ENCODE assay signal across 13 cellular contexts in genomic region chrY:25047233-25047632, GRCh38. TPM values are rescaled to one million over a fixed set of nuclear protein-coding genes. Genes with fewer than 3 reads are reported as not detected.
DNase-seq lines count a peak whose midpoint lies in the region; ATAC-seq and TF ChIP-seq lines count a peak whose summit lies in the region.
"Not testable (repeated sequence)": the region's sequence is repeated elsewhere in the genome, so short reads cannot be mapped to it uniquely, and the experiment has no call there.
"Had no signal": no experiment of that assay in that cellular context is flagged by ENCODE, and none has a peak within 500 bp of the region (broad histone marks: within the 10 kb centered on the region; RNA-seq: fewer than 3 reads in every experiment).

No MANE protein-coding gene starts in this region.

- not testable (repeated sequence) for H3K27ac ChIP-seq in gastrocnemius medialis

- not testable (repeated sequence) for TF ChIP-seq POLR2A in gastrocnemius medialis (IDR thresholded peaks at IDR 0.05)

- intact Hi-C loops in gastrocnemius medialis (cut with DNase I; ENCODE audit: low total_unique reads), result not testable (repeated sequence)

- H3K27me3 ChIP-seq in gastrocnemius medialis, result not testable (repeated sequence)

- ATAC-seq in left lobe of liver (peak; percentile 31), gastrocnemius medialis (peak; percentile 84 to 93)

- TF ChIP-seq CTCF in gastrocnemius medialis (IDR thresholded peaks at IDR 0.05 in 4 of 5, conservative IDR thresholded peaks at IDR 0.05 in 1 of 5), result not testable (repeated sequence)

- not testable (repeated sequence) for H3K4me3 ChIP-seq in gastrocnemius medialis

- H3K36me3 ChIP-seq in gastrocnemius medialis, result not testable (repeated sequence)

- not testable (repeated sequence) for DNase-seq in left lobe of liver (ENCODE audit: low spot score); gastrocnemius medialis

- not testable (repeated sequence) for H3K4me1 ChIP-seq in gastrocnemius medialis

- H3K9me3 ChIP-seq in gastrocnemius medialis, result not testable (repeated sequence)

- in situ Hi-C loops in gastrocnemius medialis (cut with MboI; ENCODE audit: low sequenced_read_pairs in 4 of 4), result not testable (repeated sequence)

RNA-seq across cellular contexts. Expression of gene BPY2C, which starts 4.7 kb away (rescaled TPM):
- total RNA-seq in left lobe of liver (not detected), gastrocnemius medialis (not detected)
- total RNA-seq: A172; A673; B cell; Caco-2; Calu3; CD4-positive, alpha-beta memory T cell; CD4-positive, alpha-beta T cell; CD4-positive, CD25-positive, alpha-beta regulatory T cell; CD8-positive, alpha-beta memory T cell; CD8-positive, alpha-beta T cell; Daoy had no signal
